21 cellular contexts compared by ENCODE assay signal in the genomic region with DNA sequence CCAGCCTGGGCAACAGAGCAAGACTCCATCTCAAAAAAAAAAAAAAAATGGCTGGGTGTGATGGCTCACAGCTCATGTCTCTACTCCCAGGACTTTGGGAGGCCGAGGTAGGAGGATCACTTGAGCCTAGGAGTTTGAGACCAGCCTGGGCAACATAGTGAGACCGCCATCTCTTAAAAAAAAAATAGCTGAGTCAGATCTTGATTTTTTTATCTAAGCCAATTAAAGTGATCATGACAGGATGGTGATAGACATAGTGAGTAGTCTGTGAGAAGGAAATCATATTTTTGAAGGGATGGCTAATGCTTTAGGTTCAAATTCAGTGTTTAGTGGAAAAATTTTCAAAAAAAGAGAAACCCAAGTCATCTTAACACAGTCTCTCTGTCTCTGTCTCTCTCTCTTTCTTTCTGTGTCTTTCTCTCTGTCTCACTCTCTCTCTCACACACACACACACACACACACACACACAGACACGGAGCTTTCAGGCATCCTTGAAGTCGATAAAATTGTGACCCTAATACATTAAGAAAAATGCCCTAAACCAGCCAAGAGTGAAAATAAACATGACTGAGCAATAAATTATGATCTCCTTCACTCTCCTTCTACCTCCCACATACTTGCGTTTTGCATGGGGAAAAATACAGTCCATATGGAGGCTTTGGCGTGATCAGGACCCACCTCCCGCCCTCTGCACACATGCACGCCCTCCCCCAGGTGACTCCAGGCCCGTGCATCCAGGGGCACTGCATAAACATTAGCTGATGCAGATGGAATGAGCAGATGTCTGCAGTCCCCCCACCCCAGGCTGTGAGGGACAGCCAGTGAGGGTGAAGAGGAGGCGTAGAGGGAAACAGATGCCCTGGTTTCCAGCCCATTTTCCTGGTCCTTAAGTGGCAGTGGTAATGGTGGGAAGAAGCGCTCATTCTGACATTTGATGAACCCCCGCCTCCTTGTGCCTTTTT.
DNase-seq lines count a peak whose midpoint lies in the region; ATAC-seq, FAIRE-seq and TF ChIP-seq lines count a peak whose summit lies in the region.
"Had no signal": no experiment of that assay in that cellular context is flagged by ENCODE, and none has a peak within 500 bp of the region (broad histone marks: within the 10 kb centered on the region; RNA-seq: fewer than 3 reads in every experiment).

No MANE protein-coding gene starts in this region.

- no peaks in the 10 kb centered on the region for H3K27me3 Mint-ChIP-seq in MCF 10A (ENCODE audit: insufficient read depth, unreplicated experiment)
- H3K27me3 Mint-ChIP-seq: activated B cell treated with CpG ODN at 0.5 μM for 24 hours; stimulated activated naive CD8-positive, alpha-beta T cell treated with anti-CD3 and anti-CD28 coated beads, Interleukin-15, Interleukin-2, amounts not matched to agents 100 ng/mL and 50 ng/mL, for 24 hours had no signal

- peaks cover 14% of the 10 kb centered on the region for H3K4me1 Mint-ChIP-seq in MCF 10A (ENCODE audit: insufficient read depth, unreplicated experiment)

- POLR2A ChIA-PET in MCF 10A (lab: Yijun Ruan, JAX), result no interaction called here

- no peaks in the 10 kb centered on the region for H4K20me1 ChIP-seq in mammary epithelial cell (ENCODE audit: insufficient read depth, low read length)

- no peaks in the 10 kb centered on the region for H3K79me2 ChIP-seq in mammary epithelial cell (ENCODE audit: insufficient read depth, low read length)

- H3K9me3 ChIP-seq in mammary epithelial cell (replicated peaks; ENCODE audit: insufficient read depth, low read length), result no peaks in the 10 kb centered on the region
- H3K9me3 ChIP-seq in uterus, result no peaks in the 10 kb centered on the region
- H3K9me3 ChIP-seq: Peyer's patch, psoas muscle had no signal

- WGBS in mammary epithelial cell (ENCODE audit: low coverage, missing lambda C conversion rate), result 97% methylated on average over 10 of the region's 12 CpGs

- H3K9ac ChIP-seq in mammary epithelial cell (ENCODE audit: insufficient read depth, low read length), result no peak overlapping the region

- H3K4me1 ChIP-seq in mammary epithelial cell (ENCODE audit: insufficient read depth, low read length) (peaks cover 26% of the 10 kb centered on the region), foreskin keratinocyte (peaks cover 22% of the 10 kb centered on the region), uterus (no peaks in the 10 kb centered on the region)
- H3K4me1 ChIP-seq: Peyer's patch, psoas muscle had no signal

- TF ChIP-seq CTCF in mammary epithelial cell (conservative IDR thresholded peaks at IDR 0.05 in 1 of 2, IDR thresholded peaks at IDR 0.05 in 1 of 2; ENCODE audit: extremely low read depth in 1 of 2, insufficient read depth in 1 of 2, low read depth in 1 of 2, low read length in 2 of 2) (no peak), MCF 10A (IDR thresholded peaks at IDR 0.05; ENCODE audit: unreplicated experiment) (no peak), foreskin keratinocyte (conservative IDR thresholded peaks at IDR 0.05) (no peak), uterus (IDR thresholded peaks at IDR 0.05) (no peak)

- H3K4me3 Mint-ChIP-seq in MCF 10A (ENCODE audit: unreplicated experiment), result no peak overlapping the region
- H3K4me3 Mint-ChIP-seq: activated B cell treated with CpG ODN at 0.5 μM for 24 hours; memory B cell; neural crest cell; stimulated activated naive CD8-positive, alpha-beta T cell treated with anti-CD3 and anti-CD28 coated beads, Interleukin-15, Interleukin-2, amounts not matched to agents 100 ng/mL and 50 ng/mL, for 24 hours had no signal

- dilution Hi-C loops in mammary epithelial cell (cut with HindIII; ENCODE audit: low sequenced_read_pairs), result no loop called here

- no peak for FAIRE-seq in GM19239 (lab: Jason Lieb, UNC)
- FAIRE-seq: HTR-8/SVneo had no signal

- in situ Hi-C loops in mammary epithelial cell (cut with MboI; ENCODE audit: low sequenced_read_pairs in 2 of 2), result loop anchor here in 1 of 2 donors (10.0 kb wide), 1 partner anchor 113 kb away; a partner anchor contains a TSS

- no peak overlapping the region for H3K27ac Mint-ChIP-seq in MCF 10A (ENCODE audit: low read depth, unreplicated experiment)
- H3K27ac Mint-ChIP-seq: activated B cell treated with CpG ODN at 0.5 μM for 24 hours; memory B cell; stimulated activated naive CD8-positive, alpha-beta T cell treated with anti-CD3 and anti-CD28 coated beads, Interleukin-15, Interleukin-2, amounts not matched to agents 100 ng/mL and 50 ng/mL, for 24 hours had no signal

- H3K36me3 ChIP-seq in mammary epithelial cell (ENCODE audit: insufficient read depth, low read length) (no peaks in the 10 kb centered on the region), uterus (no peaks in the 10 kb centered on the region)
- H3K36me3 ChIP-seq: Peyer's patch had no signal

- H3K27ac ChIP-seq in mammary epithelial cell (ENCODE audit: insufficient read depth, low read depth, low read length) (peak overlapping the region; percentile 92), foreskin keratinocyte (peak overlapping the region; percentile 95), uterus (no peak overlapping the region)
- H3K27ac ChIP-seq: coronary artery, Peyer's patch, psoas muscle had no signal

- no peak for ATAC-seq in foreskin keratinocyte
- ATAC-seq in left lobe of liver, result no peak
- ATAC-seq: psoas muscle had no signal

- no peaks in the 10 kb centered on the region for H3K27me3 ChIP-seq in mammary epithelial cell (ENCODE audit: insufficient read depth, low read length)
- no peaks in the 10 kb centered on the region for H3K27me3 ChIP-seq in foreskin keratinocyte
- H3K27me3 ChIP-seq in uterus, result no peaks in the 10 kb centered on the region
- H3K27me3 ChIP-seq: Peyer's patch had no signal

- DNase-seq in mammary epithelial cell (no peak), MCF 10A (ENCODE audit: unreplicated experiment) (no peak), NCI-H82 treated with DMSO at 0.1 percent for 48 hours (lab: John Stamatoyannopoulos, UW; ENCODE audit: unreplicated experiment) (peak; percentile 90), foreskin keratinocyte (no peak), uterus (peak; percentile 19 to 37), AG08395 (ENCODE audit: low spot score) (no peak), left lobe of liver (ENCODE audit: low spot score) (no peak), GM19239 (ENCODE audit: insufficient read length, low spot score) (no peak)
- DNase-seq: activated B cell treated with CpG ODN at 0.5 μM for 24 hours; activated gamma-delta T cell treated with Interleukin-2 at 50 U/mL for 16 hours; GDM1; GOT3; NCI-H187 treated with DMSO at 0.1 percent for 48 hours; Peyer's patch; psoas muscle; stimulated activated CD4-positive, alpha-beta T cell treated with anti-CD3 and anti-CD28 coated beads, Interleukin-12 subunit alpha, Interleukin-12 subunit beta, amount 100 ng/mL, for 4 hours had no signal

- H2AFZ ChIP-seq in mammary epithelial cell (ENCODE audit: low read depth, low read length), result peak overlapping the region; percentile 10

- no peak for TF ChIP-seq POLR2A in uterus (IDR thresholded peaks at IDR 0.05)

- H3K4me3 ChIP-seq in mammary epithelial cell (replicated peaks in 1 of 3; ENCODE audit: insufficient read depth in 1 of 3, low read depth in 2 of 3, low read length in 3 of 3) (no peak overlapping the region), uterus (no peak overlapping the region)
- H3K4me3 ChIP-seq: coronary artery, Peyer's patch, psoas muscle had no signal

- H3K9me3 Mint-ChIP-seq in MCF 10A (ENCODE audit: unreplicated experiment), result no peaks in the 10 kb centered on the region
- H3K9me3 Mint-ChIP-seq: activated B cell treated with CpG ODN at 0.5 μM for 24 hours; memory B cell; neural crest cell; stimulated activated naive CD8-positive, alpha-beta T cell treated with anti-CD3 and anti-CD28 coated beads, Interleukin-15, Interleukin-2, amounts not matched to agents 100 ng/mL and 50 ng/mL, for 24 hours had no signal

- BruUV-seq in mammary epithelial cell (replicated peaks; lab: Mats Ljungman, UMichigan), result no TSS peak
- BruUV-seq in MCF 10A (replicated peaks; lab: Mats Ljungman, UMichigan), result no TSS peak

- intact Hi-C loops in mammary epithelial cell (cut with micrococcal nuclease), result loop anchor here (2.0 to 5.0 kb wide), 3 partner anchors 69 to 389 kb away; no protein-coding TSS in a partner anchor
- intact Hi-C loops in MCF 10A (cut with micrococcal nuclease), result loop anchor here (2.0 kb wide), 1 partner anchor 115 kb away; a partner anchor contains a TSS
- intact Hi-C loops in uterus (cut with DNase I; ENCODE audit: low total_unique reads), result no loop called here

- H3K36me3 Mint-ChIP-seq in MCF 10A (ENCODE audit: insufficient read depth, unreplicated experiment), result no peaks in the 10 kb centered on the region

- CTCF ChIA-PET in mammary epithelial cell (lab: Charles Lee; ENCODE audit: low non-redundant PET) (no interaction called here), MCF 10A (lab: Yijun Ruan, JAX) (no interaction called here)

- no peak overlapping the region for H3K4me2 ChIP-seq in mammary epithelial cell (ENCODE audit: insufficient read depth, low read depth, low read length)

Comparison
In these comparisons a context has a peak if more than half of its experiments do, and no peak if none do; other contexts are left out.
1. DNase-seq: peak in NCI-H82 treated with DMSO at 0.1 percent for 48 hours (single experiment) and uterus (2 of 2); none in mammary epithelial cell (single experiment), MCF 10A (single experiment), foreskin keratinocyte (0 of 2), AG08395 (single experiment), left lobe of liver (single experiment) and GM19239 (single experiment).
2. H3K27ac ChIP-seq: peak in mammary epithelial cell (single experiment) and foreskin keratinocyte (single experiment); none in uterus (0 of 2).